ENCODE assay signal across 8 cellular contexts in the genomic region with DNA sequence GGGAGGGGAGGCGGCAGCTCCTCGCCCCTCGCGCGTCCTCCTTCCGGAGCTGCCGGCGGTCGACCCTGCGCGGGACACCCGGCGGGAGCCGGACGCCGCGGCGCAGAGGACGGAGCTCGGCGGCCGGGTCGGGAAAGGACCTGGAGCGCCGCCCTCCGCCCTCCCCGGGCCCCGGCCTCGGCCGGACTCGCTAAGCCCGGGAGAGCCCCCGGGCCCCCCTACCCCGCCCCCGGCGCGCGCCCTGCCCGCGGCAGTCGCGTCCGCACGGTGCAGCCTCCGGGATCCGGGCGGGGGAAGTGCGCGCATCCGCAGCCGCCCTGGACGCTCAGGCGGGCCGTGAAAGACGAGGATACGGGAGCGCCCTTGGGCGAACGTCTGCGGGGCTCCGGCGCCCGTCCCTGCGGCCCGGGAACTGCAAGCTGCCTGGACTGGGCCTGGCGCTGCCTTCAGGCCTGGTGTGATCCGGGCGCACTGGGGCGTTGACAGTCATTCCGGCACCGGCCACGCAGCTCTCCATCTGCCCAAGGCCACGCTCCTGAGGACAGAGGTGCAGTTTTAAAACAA. TPM values are rescaled to one million over a fixed set of nuclear protein-coding genes. Genes with fewer than 3 reads are reported as not detected.
DNase-seq lines count a peak whose midpoint lies in the region; ATAC-seq and TF ChIP-seq lines count a peak whose summit lies in the region.

No MANE protein-coding gene starts in this region.

- TF ChIP-seq CTCF in foreskin fibroblast (IDR thresholded peaks at IDR 0.05; ENCODE audit: low read depth, low read length) (no peak), osteocyte (IDR thresholded peaks at IDR 0.05) (no peak)

- peak; percentile 35 for DNase-seq in NCI-H510A (lab: John Stamatoyannopoulos, UW)
- no peak for DNase-seq in NCI-H510A treated with DMSO at 0.1 percent for 48 hours (lab: John Stamatoyannopoulos, UW)
- DNase-seq in activated CD4-positive, alpha-beta memory T cell treated with anti-CD3 and anti-CD28 coated beads for 36 hours = peak; percentile 37
- peak in 1 of 2 donors; percentile 72 for DNase-seq in foreskin fibroblast
- no peak for DNase-seq in osteocyte (ENCODE audit: extremely low spot score, unreplicated experiment)
- DNase-seq in NCI-H1436 (lab: John Stamatoyannopoulos, UW) = no peak

- peaks cover 2% of the 10 kb centered on the region for H3K36me3 Mint-ChIP-seq in activated CD4-positive, alpha-beta memory T cell treated with anti-CD3 and anti-CD28 coated beads for 36 hours
- H3K36me3 Mint-ChIP-seq in osteocyte (ENCODE audit: unreplicated experiment) = no peaks in the 10 kb centered on the region

- H3K9me3 Mint-ChIP-seq in activated CD4-positive, alpha-beta memory T cell treated with anti-CD3 and anti-CD28 coated beads for 36 hours = no peaks in the 10 kb centered on the region
- H3K9me3 Mint-ChIP-seq in osteocyte (ENCODE audit: unreplicated experiment) = no peaks in the 10 kb centered on the region

- CTCF ChIA-PET in activated CD4-positive, alpha-beta memory T cell treated with anti-CD3 and anti-CD28 coated beads for 36 hours (lab: Charles Lee) = interaction anchor here (0.6 to 4.1 kb wide), 4 partner anchors 11 to 128 kb away, joined by 3 to 16 read pairs (median 4); no protein-coding TSS in a partner anchor

- H3K4me3 Mint-ChIP-seq in activated CD4-positive, alpha-beta memory T cell treated with anti-CD3 and anti-CD28 coated beads for 36 hours = peak overlapping the region; percentile 63
- peak overlapping the region; percentile 62 for H3K4me3 Mint-ChIP-seq in osteocyte (ENCODE audit: unreplicated experiment)

- peaks cover 20% of the 10 kb centered on the region for H3K4me1 Mint-ChIP-seq in activated CD4-positive, alpha-beta memory T cell treated with anti-CD3 and anti-CD28 coated beads for 36 hours (ENCODE audit: low read depth)
- peaks cover 47% of the 10 kb centered on the region for H3K4me1 Mint-ChIP-seq in osteocyte (ENCODE audit: unreplicated experiment)

- peak overlapping the region; percentile 28 for H3K27ac Mint-ChIP-seq in activated CD4-positive, alpha-beta memory T cell treated with anti-CD3 and anti-CD28 coated beads for 36 hours
- no peak overlapping the region for H3K27ac Mint-ChIP-seq in osteocyte (ENCODE audit: unreplicated experiment)

- intact Hi-C loops in activated CD4-positive, alpha-beta memory T cell treated with anti-CD3 and anti-CD28 coated beads for 36 hours (cut with micrococcal nuclease) = loop anchor here (2.0 kb wide), 1 partner anchor 13 kb away; no protein-coding TSS in a partner anchor

- ATAC-seq in HG02970 (IDR thresholded peaks at IDR 0.05; ENCODE audit: low FRiP score, unreplicated experiment) (no peak), GM21447 (IDR thresholded peaks at IDR 0.05; ENCODE audit: unreplicated experiment) (no peak)

- POLR2A ChIA-PET in activated CD4-positive, alpha-beta memory T cell treated with anti-CD3 and anti-CD28 coated beads for 36 hours (lab: Charles Lee) = interaction anchor here (1.1 to 3.3 kb wide), 5 partner anchors 9 to 22 kb away, joined by 7 to 19 read pairs (median 8); no protein-coding TSS in a partner anchor

- H3K27me3 Mint-ChIP-seq in activated CD4-positive, alpha-beta memory T cell treated with anti-CD3 and anti-CD28 coated beads for 36 hours = no peaks in the 10 kb centered on the region
- H3K27me3 Mint-ChIP-seq in osteocyte (ENCODE audit: unreplicated experiment) = no peaks in the 10 kb centered on the region

- peak overlapping the region; percentile 56 to 60 for H3K4me3 ChIP-seq in foreskin fibroblast (ENCODE audit: low read depth in 1 of 2, low read length in 2 of 2)

RNA-seq across cellular contexts. Expression of gene NACC2, which starts 0.5 kb away (rescaled TPM):
- 1 to 10 TPM; 8.1 to 8.5 TPM for total RNA-seq in activated CD4-positive, alpha-beta memory T cell treated with anti-CD3 and anti-CD28 coated beads for 36 hours
- total RNA-seq in osteocyte = 40.1 and 41.4 TPM in 2 replicates

RNA-seq across cellular contexts. Expression of gene TMEM250, which starts 23.1 kb away (rescaled TPM):
- 10 to 100 TPM; 28.0 to 28.4 TPM for total RNA-seq in activated CD4-positive, alpha-beta memory T cell treated with anti-CD3 and anti-CD28 coated beads for 36 hours
- total RNA-seq in osteocyte = 34.0 and 38.2 TPM in 2 replicates

Comparison
In these comparisons a context has a peak if more than half of its experiments do, and no peak if none do; other contexts are left out.
1. DNase-seq: peak in NCI-H510A (single experiment) and activated CD4-positive, alpha-beta memory T cell treated with anti-CD3 and anti-CD28 coated beads for 36 hours (single experiment); none in NCI-H510A treated with DMSO at 0.1 percent for 48 hours (single experiment), osteocyte (single experiment) and NCI-H1436 (single experiment).